In genomic region chr5:139755892-139756671, GRCh38 we compare ENCODE assay signal across 1 cellular context.
TF ChIP-seq lines count a peak whose summit lies in the region.

No MANE protein-coding gene starts in this region.

TF ChIP-seq in HEK293, 187 proteins besides CTCF, POLR2A, EP300 and RAD21 (continued from another document and continues in another):
- TF ChIP-seq INSM2 (tag by site-specific recombination; IDR thresholded peaks at IDR 0.05) (0 out of 2 replicates have a peak, but pooled peaks have one; percentile 16), ZNF561 (tag by site-specific recombination; IDR thresholded peaks at IDR 0.05; ENCODE audit: borderline replicate concordance) (peak; percentile 81), ZNF341 (tag by site-specific recombination; IDR thresholded peaks at IDR 0.05; ENCODE audit: low read depth) (peak; percentile 70), ZNF785 (tag by site-specific recombination; IDR thresholded peaks at IDR 0.05) (no peak), IKZF3 (tag by site-specific recombination; IDR thresholded peaks at IDR 0.05) (peak; percentile 38), ZNF121 (tag by site-specific recombination; IDR thresholded peaks at IDR 0.05) (no peak), ZNF624 (tag by site-specific recombination; IDR thresholded peaks at IDR 0.05) (no peak), ZNF560 (tag by site-specific recombination; IDR thresholded peaks at IDR 0.05; ENCODE audit: borderline replicate concordance) (no peak), GLIS1 (tag by site-specific recombination; IDR thresholded peaks at IDR 0.05) (peak; percentile 73), ZNF423 (tag by site-specific recombination; IDR thresholded peaks at IDR 0.05) (peak; percentile 66), AEBP2 (tag by site-specific recombination; IDR thresholded peaks at IDR 0.05; ENCODE audit: borderline replicate concordance) (no peak), ZNF155 (tag by site-specific recombination; IDR thresholded peaks at IDR 0.05) (no peak), BCL11B (tag by site-specific recombination; IDR thresholded peaks at IDR 0.05; ENCODE audit: low read depth) (0 out of 2 replicates have a peak, but pooled peaks have one; percentile 29), ZNF404 (tag by site-specific recombination; IDR thresholded peaks at IDR 0.05) (no peak), ZSCAN16 (tag by site-specific recombination; IDR thresholded peaks at IDR 0.05) (no peak), RBAK (tag by site-specific recombination; IDR thresholded peaks at IDR 0.05) (no peak), ZXDB (tag by site-specific recombination; IDR thresholded peaks at IDR 0.05) (0 out of 2 replicates have a peak, but pooled peaks have one; percentile 28), ZNF214 (tag by site-specific recombination; IDR thresholded peaks at IDR 0.05; ENCODE audit: borderline replicate concordance) (no peak), YY1 (tag by site-specific recombination; IDR thresholded peaks at IDR 0.05) (peak; percentile 81; the same call in 1 of the 2 replicates), ZNF292 (tag by site-specific recombination; IDR thresholded peaks at IDR 0.05; ENCODE audit: borderline replicate concordance, low read depth) (no peak), SCRT1 (tag by site-specific recombination; IDR thresholded peaks at IDR 0.05; ENCODE audit: borderline replicate concordance) (no peak), ZNF654 (tag by site-specific recombination; IDR thresholded peaks at IDR 0.05; ENCODE audit: low read depth) (no peak), KLF17 (tag by site-specific recombination; IDR thresholded peaks at IDR 0.05) (peak; percentile 97), ZNF23 (tag by site-specific recombination; IDR thresholded peaks at IDR 0.05; ENCODE audit: borderline replicate concordance) (no peak), ZNF350 (tag by site-specific recombination; IDR thresholded peaks at IDR 0.05) (no peak), ZFP69B (tag by site-specific recombination; IDR thresholded peaks at IDR 0.05) (no peak), ZNF174 (tag by site-specific recombination; IDR thresholded peaks at IDR 0.05) (no peak), SETDB1 (IDR thresholded peaks at IDR 0.05; ENCODE audit: insufficient read length, low read length) (no peak), EGR2 (tag by site-specific recombination; IDR thresholded peaks at IDR 0.05; ENCODE audit: low read depth) (peak; percentile 87), REST (tag by site-specific recombination; IDR thresholded peaks at IDR 0.05) (peak; percentile 1; the same call in 1 of the 2 replicates), ZNF449 (tag by site-specific recombination; IDR thresholded peaks at IDR 0.05) (peak; percentile 85), ZNF280D (tag by site-specific recombination; IDR thresholded peaks at IDR 0.05) (no peak), ZNF202 (tag by site-specific recombination; IDR thresholded peaks at IDR 0.05; ENCODE audit: borderline replicate concordance) (no peak), ZNF473 (tag by site-specific recombination; IDR thresholded peaks at IDR 0.05) (no peak), ZNF133 (tag by site-specific recombination; IDR thresholded peaks at IDR 0.05) (no peak), ZBTB6 (tag by site-specific recombination; IDR thresholded peaks at IDR 0.05) (no peak), KLF10 (tag by site-specific recombination; IDR thresholded peaks at IDR 0.05) (no peak), ZFP37 (tag by site-specific recombination; IDR thresholded peaks at IDR 0.05) (peak; percentile 60; the same call in 1 of the 2 replicates), ZNF239 (tag by site-specific recombination; IDR thresholded peaks at IDR 0.05) (no peak), ZNF830 (tag by site-specific recombination; IDR thresholded peaks at IDR 0.05; ENCODE audit: low read depth) (no peak), TRIM28 (IDR thresholded peaks at IDR 0.05; ENCODE audit: borderline replicate concordance, low read length) (no peak), ZNF114 (tag by site-specific recombination; IDR thresholded peaks at IDR 0.05) (no peak), ZBTB17 (tag by site-specific recombination; IDR thresholded peaks at IDR 0.05) (no peak; the same call in 1 of the 2 replicates), ZNF664 (tag by site-specific recombination; IDR thresholded peaks at IDR 0.05) (no peak), ZBTB7A (tag by site-specific recombination; IDR thresholded peaks at IDR 0.05; ENCODE audit: low read depth) (0 out of 2 replicates have a peak, but pooled peaks have one; percentile 36), ZNF10 (tag by site-specific recombination; IDR thresholded peaks at IDR 0.05) (no peak; the same call in 1 of the 2 replicates), BCL11A (tag by site-specific recombination; IDR thresholded peaks at IDR 0.05; ENCODE audit: low read depth) (no peak; the same call in 1 of the 2 replicates), KLF9 (tag by site-specific recombination; IDR thresholded peaks at IDR 0.05; ENCODE audit: low read depth) (no peak; the same call in 1 of the 2 replicates), ZNF302 (tag by site-specific recombination; IDR thresholded peaks at IDR 0.05; ENCODE audit: low read depth) (no peak), ZNF510 (tag by site-specific recombination; IDR thresholded peaks at IDR 0.05; ENCODE audit: insufficient replicate concordance) (no peak), MZF1 (tag by site-specific recombination; IDR thresholded peaks at IDR 0.05; ENCODE audit: borderline replicate concordance) (no peak), HOXA7 (CRISPR knock-in tag; IDR thresholded peaks at IDR 0.05; ENCODE audit: borderline replicate concordance) (no peak), ZNF311 (tag by site-specific recombination; IDR thresholded peaks at IDR 0.05; ENCODE audit: borderline replicate concordance) (no peak), ZEB2 (tag by site-specific recombination; IDR thresholded peaks at IDR 0.05) (peak; percentile 91), ZNF843 (tag by site-specific recombination; IDR thresholded peaks at IDR 0.05) (peak; percentile 68)
